8 cellular contexts compared by ENCODE assay signal in genomic region chr6:28940859-28941680, GRCh38.
DNase-seq lines count a peak whose midpoint lies in the region; ATAC-seq and TF ChIP-seq lines count a peak whose summit lies in the region.

No MANE protein-coding gene starts in this region.

- peak overlapping the region; percentile 49 for H3K4me3 ChIP-seq in GM12875 (ENCODE audit: low read depth, low read length)
- H3K4me3 ChIP-seq in astrocyte of the spinal cord (ENCODE audit: low read depth, low read length), result peak overlapping the region; percentile 53
- H3K4me3 ChIP-seq in retinal pigment epithelial cell (ENCODE audit: low read length), result peak overlapping the region; percentile 78

- in situ Hi-C loops in astrocyte of the spinal cord (cut with HindIII; ENCODE audit: low sequenced_read_pairs), result no loop called here

- ATAC-seq in HG02840 (IDR thresholded peaks at IDR 0.05; ENCODE audit: low FRiP score, unreplicated experiment), result peak; percentile 52

- TF ChIP-seq CTCF in GM12875 (IDR thresholded peaks at IDR 0.05; ENCODE audit: borderline replicate concordance, insufficient read depth, low read depth, low read length) (no peak), astrocyte of the spinal cord (IDR thresholded peaks at IDR 0.05; ENCODE audit: low read depth, low read length) (no peak), retinal pigment epithelial cell (conservative IDR thresholded peaks at IDR 0.05; ENCODE audit: low read depth, low read length) (no peak)

- DNase-seq in NCI-H1694 treated with DMSO at 0.1 percent for 48 hours (lab: John Stamatoyannopoulos, UW) (peak; percentile 90), T-helper 22 cell (ENCODE audit: low read depth) (peak; percentile 54), astrocyte of the spinal cord (ENCODE audit: low read depth, low spot score) (peak; percentile 92), hypothalamus (lab: John Stamatoyannopoulos, UW) (peak in 41 of 51 donors; percentile 4 to 89 (median 57)), retinal pigment epithelial cell (ENCODE audit: low read depth) (no peak), GM19238 (ENCODE audit: insufficient read length, low spot score) (no peak)

Comparison
In these comparisons a context has a peak if more than half of its experiments do, and no peak if none do; other contexts are left out.
1. DNase-seq: peak in NCI-H1694 treated with DMSO at 0.1 percent for 48 hours (single experiment), T-helper 22 cell (single experiment), astrocyte of the spinal cord (single experiment) and hypothalamus (41 of 51); none in retinal pigment epithelial cell (single experiment) and GM19238 (single experiment).
2. Peak in every context shown above with its lines, with median percentiles within 50 percentile points of each other: H3K4me3 ChIP-seq.